Comparison of ENCODE assay signal across 8 cellular contexts in genomic region chr7:154929006-154929726, GRCh38.
A peak's percentile ranks its signal among the peaks of the same experiment; 100 is the strongest.
DNase-seq lines count a peak whose midpoint lies in the region; ATAC-seq and TF ChIP-seq lines count a peak whose summit lies in the region.

No MANE protein-coding gene starts in this region.

- H3K9ac ChIP-seq in mucosa of rectum (ENCODE audit: low read depth in 1 of 2, low read length in 2 of 2), result peak overlapping the region; percentile 72 to 74

- TF ChIP-seq CTCF in AG09309 (IDR thresholded peaks at IDR 0.05; ENCODE audit: control insufficient read depth, insufficient read depth, low read depth, low read length, missing control alignments) (no peak), HFF-Myc (IDR thresholded peaks at IDR 0.05; ENCODE audit: low read depth, low read length, missing control alignments) (no peak), ascending aorta (IDR thresholded peaks at IDR 0.05) (no peak)

- ATAC-seq in esophagus mucosa, result no peak

- peak overlapping the region; percentile 75 to 85 for H3K27ac ChIP-seq in ascending aorta
- peak overlapping the region; percentile 84 to 93 for H3K27ac ChIP-seq in mucosa of rectum (ENCODE audit: low read depth in 2 of 2, low read length in 2 of 2)

- intact Hi-C loops in ascending aorta (cut with DNase I), result loop anchor here (10.0 kb wide), 2 partner anchors 716 to 836 kb away; partner anchors contain the start of gene RBM33

- no peak for DNase-seq in AG09309 (ENCODE audit: low read depth)
- DNase-seq in HFF-Myc (ENCODE audit: extremely low read depth, low read depth), result no peak
- no peak for DNase-seq in ascending aorta (ENCODE audit: low spot score in 2 of 2)
- no peak for DNase-seq in NCI-H1694 (lab: John Stamatoyannopoulos, UW)
- DNase-seq in stimulated activated CD8-positive, alpha-beta memory T cell treated with anti-CD3 and anti-CD28 coated beads, Interleukin-4, amount 100 ng/mL, for 48 hours, result no peak
- DNase-seq in AG08395 (ENCODE audit: low spot score), result no peak

- no peaks in the 10 kb centered on the region for H3K36me3 ChIP-seq in ascending aorta
- no peaks in the 10 kb centered on the region for H3K36me3 ChIP-seq in mucosa of rectum (ENCODE audit: control insufficient read depth in 2 of 2, insufficient read depth in 2 of 2, low read length in 2 of 2)

- H3K4me3 ChIP-seq in AG09309 (ENCODE audit: control insufficient read depth, low read depth, low read length), result peak overlapping the region; percentile 53
- peak overlapping the region; percentile 51 for H3K4me3 ChIP-seq in HFF-Myc (replicated peaks; ENCODE audit: low read depth, low read length)
- peak overlapping the region; percentile 67 to 88 for H3K4me3 ChIP-seq in ascending aorta
- peak overlapping the region; percentile 72 to 91 for H3K4me3 ChIP-seq in mucosa of rectum (ENCODE audit: low read length in 2 of 2)

- H3K27me3 ChIP-seq in ascending aorta (no peaks in the 10 kb centered on the region), mucosa of rectum (ENCODE audit: control insufficient read depth in 2 of 2, insufficient read depth in 2 of 2, low read length in 2 of 2) (no peaks in the 10 kb centered on the region)

- H3K4me1 ChIP-seq in ascending aorta (peaks cover 0 to 6% of the 10 kb centered on the region in 2 donors), mucosa of rectum (ENCODE audit: control insufficient read depth in 2 of 2, insufficient read depth in 2 of 2, low read length in 2 of 2) (peaks cover 7 to 8% of the 10 kb centered on the region in 2 donors)

- no peaks in the 10 kb centered on the region for H3K9me3 ChIP-seq in ascending aorta
- H3K9me3 ChIP-seq in mucosa of rectum (ENCODE audit: control insufficient read depth in 2 of 2, low read length in 2 of 2), result no peaks in the 10 kb centered on the region
